Comparison of ENCODE assay signal across 1 cellular context in the genomic region with DNA sequence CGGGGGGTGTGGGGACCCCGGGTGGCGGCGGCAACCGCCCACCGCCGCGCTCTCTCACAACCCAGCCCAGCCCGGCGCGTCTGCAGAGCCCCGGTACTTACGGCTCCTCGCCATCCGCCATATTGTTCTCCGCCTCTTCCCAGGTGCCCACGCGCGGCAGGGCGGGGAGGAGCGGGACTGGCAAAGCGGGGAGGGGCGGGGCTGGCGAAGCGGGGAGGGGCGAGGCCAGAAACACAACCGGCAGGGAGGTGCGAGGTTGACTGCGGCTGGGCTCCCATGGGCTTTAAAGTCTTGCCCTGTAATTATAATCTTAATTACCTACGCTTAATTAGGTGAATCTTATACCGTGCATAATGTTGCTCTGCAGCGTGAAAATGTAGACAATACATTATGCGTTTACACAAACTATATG.
TF ChIP-seq lines count a peak whose summit lies in the region.

A gene (minus strand): TSS at position 133 of the 412 bp plus-strand sequence. CDS start 12 bp downstream, at position 121.

TF ChIP-seq in HEK293, 187 proteins besides CTCF, POLR2A, EP300 and RAD21 (continued from another document):
- TF ChIP-seq ZNF302 (tag by site-specific recombination; IDR thresholded peaks at IDR 0.05; ENCODE audit: low read depth): no peak
- TF ChIP-seq, protein P1, sequence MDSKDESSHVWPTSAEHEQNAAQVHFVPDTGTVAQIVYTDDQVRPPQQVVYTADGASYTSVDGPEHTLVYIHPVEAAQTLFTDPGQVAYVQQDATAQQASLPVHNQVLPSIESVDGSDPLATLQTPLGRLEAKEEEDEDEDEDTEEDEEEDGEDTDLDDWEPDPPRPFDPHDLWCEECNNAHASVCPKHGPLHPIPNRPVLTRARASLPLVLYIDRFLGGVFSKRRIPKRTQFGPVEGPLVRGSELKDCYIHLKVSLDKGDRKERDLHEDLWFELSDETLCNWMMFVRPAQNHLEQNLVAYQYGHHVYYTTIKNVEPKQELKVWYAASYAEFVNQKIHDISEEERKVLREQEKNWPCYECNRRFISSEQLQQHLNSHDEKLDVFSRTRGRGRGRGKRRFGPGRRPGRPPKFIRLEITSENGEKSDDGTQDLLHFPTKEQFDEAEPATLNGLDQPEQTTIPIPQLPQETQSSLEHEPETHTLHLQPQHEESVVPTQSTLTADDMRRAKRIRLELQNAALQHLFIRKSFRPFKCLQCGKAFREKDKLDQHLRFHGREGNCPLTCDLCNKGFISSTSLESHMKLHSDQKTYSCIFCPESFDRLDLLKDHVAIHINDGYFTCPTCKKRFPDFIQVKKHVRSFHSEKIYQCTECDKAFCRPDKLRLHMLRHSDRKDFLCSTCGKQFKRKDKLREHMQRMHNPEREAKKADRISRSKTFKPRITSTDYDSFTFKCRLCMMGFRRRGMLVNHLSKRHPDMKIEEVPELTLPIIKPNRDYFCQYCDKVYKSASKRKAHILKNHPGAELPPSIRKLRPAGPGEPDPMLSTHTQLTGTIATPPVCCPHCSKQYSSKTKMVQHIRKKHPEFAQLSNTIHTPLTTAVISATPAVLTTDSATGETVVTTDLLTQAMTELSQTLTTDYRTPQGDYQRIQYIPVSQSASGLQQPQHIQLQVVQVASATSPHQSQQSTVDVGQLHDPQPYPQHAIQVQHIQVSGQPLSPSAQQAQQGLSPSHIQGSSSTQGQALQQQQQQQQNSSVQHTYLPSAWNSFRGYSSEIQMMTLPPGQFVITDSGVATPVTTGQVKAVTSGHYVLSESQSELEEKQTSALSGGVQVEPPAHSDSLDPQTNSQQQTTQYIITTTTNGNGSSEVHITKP (tag by site-specific recombination; IDR thresholded peaks at IDR 0.05): peak; percentile 93
- TF ChIP-seq KLF7 (tag by site-specific recombination; IDR thresholded peaks at IDR 0.05; ENCODE audit: borderline replicate concordance): no peak
- TF ChIP-seq ZNF138 (tag by site-specific recombination; IDR thresholded peaks at IDR 0.05; ENCODE audit: borderline replicate concordance): no peak
- TF ChIP-seq ZNF548 (tag by site-specific recombination; IDR thresholded peaks at IDR 0.05): no peak
- no peak for TF ChIP-seq ZNF266 (tag by site-specific recombination; IDR thresholded peaks at IDR 0.05; ENCODE audit: low read depth)
- TF ChIP-seq, protein P2, sequence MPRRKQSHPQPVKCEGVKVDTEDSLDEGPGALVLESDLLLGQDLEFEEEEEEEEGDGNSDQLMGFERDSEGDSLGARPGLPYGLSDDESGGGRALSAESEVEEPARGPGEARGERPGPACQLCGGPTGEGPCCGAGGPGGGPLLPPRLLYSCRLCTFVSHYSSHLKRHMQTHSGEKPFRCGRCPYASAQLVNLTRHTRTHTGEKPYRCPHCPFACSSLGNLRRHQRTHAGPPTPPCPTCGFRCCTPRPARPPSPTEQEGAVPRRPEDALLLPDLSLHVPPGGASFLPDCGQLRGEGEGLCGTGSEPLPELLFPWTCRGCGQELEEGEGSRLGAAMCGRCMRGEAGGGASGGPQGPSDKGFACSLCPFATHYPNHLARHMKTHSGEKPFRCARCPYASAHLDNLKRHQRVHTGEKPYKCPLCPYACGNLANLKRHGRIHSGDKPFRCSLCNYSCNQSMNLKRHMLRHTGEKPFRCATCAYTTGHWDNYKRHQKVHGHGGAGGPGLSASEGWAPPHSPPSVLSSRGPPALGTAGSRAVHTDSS (tag by site-specific recombination; IDR thresholded peaks at IDR 0.05): no peak
- TF ChIP-seq ZFHX2 (tag by site-specific recombination; conservative IDR thresholded peaks at IDR 0.05): peak; percentile 42
- TF ChIP-seq, protein P3, sequence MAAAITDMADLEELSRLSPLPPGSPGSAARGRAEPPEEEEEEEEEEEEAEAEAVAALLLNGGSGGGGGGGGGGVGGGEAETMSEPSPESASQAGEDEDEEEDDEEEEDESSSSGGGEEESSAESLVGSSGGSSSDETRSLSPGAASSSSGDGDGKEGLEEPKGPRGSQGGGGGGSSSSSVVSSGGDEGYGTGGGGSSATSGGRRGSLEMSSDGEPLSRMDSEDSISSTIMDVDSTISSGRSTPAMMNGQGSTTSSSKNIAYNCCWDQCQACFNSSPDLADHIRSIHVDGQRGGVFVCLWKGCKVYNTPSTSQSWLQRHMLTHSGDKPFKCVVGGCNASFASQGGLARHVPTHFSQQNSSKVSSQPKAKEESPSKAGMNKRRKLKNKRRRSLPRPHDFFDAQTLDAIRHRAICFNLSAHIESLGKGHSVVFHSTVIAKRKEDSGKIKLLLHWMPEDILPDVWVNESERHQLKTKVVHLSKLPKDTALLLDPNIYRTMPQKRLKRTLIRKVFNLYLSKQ (tag by site-specific recombination; IDR thresholded peaks at IDR 0.05; ENCODE audit: borderline replicate concordance): no peak
- TF ChIP-seq ZNF501 (tag by site-specific recombination; IDR thresholded peaks at IDR 0.05): no peak
- TF ChIP-seq, protein P4, sequence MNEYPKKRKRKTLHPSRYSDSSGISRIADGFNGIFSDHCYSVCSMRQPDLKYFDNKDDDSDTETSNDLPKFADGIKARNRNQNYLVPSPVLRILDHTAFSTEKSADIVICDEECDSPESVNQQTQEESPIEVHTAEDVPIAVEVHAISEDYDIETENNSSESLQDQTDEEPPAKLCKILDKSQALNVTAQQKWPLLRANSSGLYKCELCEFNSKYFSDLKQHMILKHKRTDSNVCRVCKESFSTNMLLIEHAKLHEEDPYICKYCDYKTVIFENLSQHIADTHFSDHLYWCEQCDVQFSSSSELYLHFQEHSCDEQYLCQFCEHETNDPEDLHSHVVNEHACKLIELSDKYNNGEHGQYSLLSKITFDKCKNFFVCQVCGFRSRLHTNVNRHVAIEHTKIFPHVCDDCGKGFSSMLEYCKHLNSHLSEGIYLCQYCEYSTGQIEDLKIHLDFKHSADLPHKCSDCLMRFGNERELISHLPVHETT (tag by site-specific recombination; IDR thresholded peaks at IDR 0.05): no peak
- TF ChIP-seq, protein P5, sequence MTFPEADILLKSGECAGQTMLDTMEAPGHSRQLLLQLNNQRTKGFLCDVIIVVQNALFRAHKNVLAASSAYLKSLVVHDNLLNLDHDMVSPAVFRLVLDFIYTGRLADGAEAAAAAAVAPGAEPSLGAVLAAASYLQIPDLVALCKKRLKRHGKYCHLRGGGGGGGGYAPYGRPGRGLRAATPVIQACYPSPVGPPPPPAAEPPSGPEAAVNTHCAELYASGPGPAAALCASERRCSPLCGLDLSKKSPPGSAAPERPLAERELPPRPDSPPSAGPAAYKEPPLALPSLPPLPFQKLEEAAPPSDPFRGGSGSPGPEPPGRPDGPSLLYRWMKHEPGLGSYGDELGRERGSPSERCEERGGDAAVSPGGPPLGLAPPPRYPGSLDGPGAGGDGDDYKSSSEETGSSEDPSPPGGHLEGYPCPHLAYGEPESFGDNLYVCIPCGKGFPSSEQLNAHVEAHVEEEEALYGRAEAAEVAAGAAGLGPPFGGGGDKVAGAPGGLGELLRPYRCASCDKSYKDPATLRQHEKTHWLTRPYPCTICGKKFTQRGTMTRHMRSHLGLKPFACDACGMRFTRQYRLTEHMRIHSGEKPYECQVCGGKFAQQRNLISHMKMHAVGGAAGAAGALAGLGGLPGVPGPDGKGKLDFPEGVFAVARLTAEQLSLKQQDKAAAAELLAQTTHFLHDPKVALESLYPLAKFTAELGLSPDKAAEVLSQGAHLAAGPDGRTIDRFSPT (tag by site-specific recombination; IDR thresholded peaks at IDR 0.05): peak; percentile 87
- TF ChIP-seq GFI1B (tag by site-specific recombination; IDR thresholded peaks at IDR 0.05): no peak
- TF ChIP-seq ZBTB7A (tag by site-specific recombination; IDR thresholded peaks at IDR 0.05; ENCODE audit: low read depth): no peak
- no peak for TF ChIP-seq ZNF521 (tag by site-specific recombination; IDR thresholded peaks at IDR 0.05)
